21 cellular contexts compared by ENCODE assay signal in the genomic region with DNA sequence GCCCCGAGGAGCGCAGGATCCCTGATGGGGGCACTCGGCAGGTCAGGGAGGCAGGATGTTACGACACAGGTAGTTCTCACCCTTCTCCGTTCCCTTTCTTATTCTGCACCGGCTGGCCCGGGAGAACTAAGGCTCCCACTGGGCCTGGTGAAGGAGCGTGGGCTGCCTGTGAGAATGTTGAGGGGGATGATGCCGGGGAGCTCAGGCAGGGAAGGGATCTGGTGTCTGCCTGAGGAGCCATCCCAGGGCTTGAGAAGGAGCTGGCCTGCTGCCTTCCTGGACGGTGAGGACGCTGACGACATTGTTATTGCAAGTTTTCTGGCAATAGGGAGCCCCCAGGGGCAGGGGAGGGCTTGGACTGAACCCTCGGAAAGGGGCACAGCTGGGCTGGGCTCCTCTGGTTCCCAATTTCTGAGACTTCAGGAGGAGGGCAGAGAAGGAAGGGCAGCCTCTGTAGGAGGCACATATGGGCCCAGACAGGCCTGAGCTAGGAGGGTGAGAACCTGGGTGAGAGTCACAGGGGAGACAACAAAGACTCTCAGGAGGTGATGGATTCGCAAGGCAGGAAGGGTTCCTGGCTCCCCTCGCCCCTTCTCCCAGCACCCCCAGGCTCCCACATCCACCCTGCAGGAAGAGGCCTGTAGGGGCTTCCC. TPM values are rescaled to one million over a fixed set of nuclear protein-coding genes. Genes with fewer than 3 reads are reported as not detected.
DNase-seq lines count a peak whose midpoint lies in the region; ATAC-seq and TF ChIP-seq lines count a peak whose summit lies in the region.
"Had no signal": no experiment of that assay in that cellular context is flagged by ENCODE, and none has a peak within 500 bp of the region (broad histone marks: within the 10 kb centered on the region; RNA-seq: fewer than 3 reads in every experiment).

No MANE protein-coding gene starts in this region.

- peaks cover 20% of the 10 kb centered on the region for H3K4me1 Mint-ChIP-seq in GM23338
- H3K4me1 Mint-ChIP-seq: activated CD4-positive, alpha-beta T cell treated with anti-CD3 and anti-CD28 coated beads, Interleukin-2, amount 10 ng/mL, durations not matched to agents 7 days and 5 days had no signal

- no peaks in the 10 kb centered on the region for H4K20me1 ChIP-seq in GM23338 (replicated peaks; ENCODE audit: insufficient read depth)

- H3K4me3 ChIP-seq in GM23338 (no peak overlapping the region), choroid plexus epithelial cell (ENCODE audit: low read depth, low read length) (no peak overlapping the region), right cardiac atrium (ENCODE audit: low read length) (no peak overlapping the region), sigmoid colon (no peak overlapping the region)
- H3K4me3 ChIP-seq: A549, left lung had no signal

- H3K4me2 ChIP-seq in GM23338 = no peak overlapping the region
- H3K4me2 ChIP-seq: A549 had no signal

- ATAC-seq in GM23338 (peak; percentile 50), right cardiac atrium (peak; percentile 64 to 85)
- ATAC-seq: A549, left lung had no signal

- no peaks in the 10 kb centered on the region for H3K9me3 Mint-ChIP-seq in GM23338
- H3K9me3 Mint-ChIP-seq: activated CD4-positive, alpha-beta T cell treated with anti-CD3 and anti-CD28 coated beads, Interleukin-2, amount 10 ng/mL, durations not matched to agents 7 days and 5 days had no signal

- no peak for TF ChIP-seq EP300 in sigmoid colon (IDR thresholded peaks at IDR 0.05)

- H3K27ac ChIP-seq in GM23338 (ENCODE audit: low read depth) (no peak overlapping the region), right cardiac atrium (ENCODE audit: low read length) (peak overlapping the region; percentile 50), sigmoid colon (peak overlapping the region; percentile 40 to 75 (median 61))
- H3K27ac ChIP-seq: A549, left lung, parathyroid adenoma, RWPE1 had no signal

- H3K27ac Mint-ChIP-seq in GM23338 = no peak overlapping the region
- H3K27ac Mint-ChIP-seq: activated CD4-positive, alpha-beta T cell treated with anti-CD3 and anti-CD28 coated beads, Interleukin-2, amount 10 ng/mL, durations not matched to agents 7 days and 5 days had no signal

- in situ Hi-C loops in KBM-7 (cut with MboI; ENCODE audit: low pct_unique_long_range_greater_than_20kb, low sequenced_read_pairs) = no loop called here

- no peak overlapping the region; the same call in 2 of the 3 replicates for H3K4me3 Mint-ChIP-seq in GM23338
- H3K4me3 Mint-ChIP-seq: activated CD4-positive, alpha-beta T cell treated with anti-CD3 and anti-CD28 coated beads, Interleukin-2, amount 10 ng/mL, durations not matched to agents 7 days and 5 days had no signal

- H3F3A ChIP-seq in GM23338 (replicated peaks; ENCODE audit: low read depth) = no peaks in the 10 kb centered on the region

- peaks cover 12% of the 10 kb centered on the region for H3K27me3 Mint-ChIP-seq in GM23338 (ENCODE audit: insufficient read depth, low read depth, poor library complexity)
- H3K27me3 Mint-ChIP-seq: activated CD4-positive, alpha-beta T cell treated with anti-CD3 and anti-CD28 coated beads, Interleukin-2, amount 10 ng/mL, durations not matched to agents 7 days and 5 days had no signal

- H3K4me1 ChIP-seq in GM23338 (ENCODE audit: insufficient read depth) (no peaks in the 10 kb centered on the region; the same call in 1 of the 2 replicates), right cardiac atrium (ENCODE audit: control insufficient read depth, insufficient read depth, low read length) (no peaks in the 10 kb centered on the region), sigmoid colon (no peaks in the 10 kb centered on the region)
- H3K4me1 ChIP-seq: A549, left lung, parathyroid adenoma had no signal

- H3K9me3 ChIP-seq in right cardiac atrium (ENCODE audit: control insufficient read depth, low read length) = no peaks in the 10 kb centered on the region
- H3K9me3 ChIP-seq in sigmoid colon = no peaks in the 10 kb centered on the region
- H3K9me3 ChIP-seq: A549, left lung had no signal

- TF ChIP-seq CTCF in GM23338 (conservative IDR thresholded peaks at IDR 0.05; ENCODE audit: low read depth in 2 of 2) (no peak), choroid plexus epithelial cell (conservative IDR thresholded peaks at IDR 0.05; ENCODE audit: low read depth, low read length) (no peak), sigmoid colon (IDR thresholded peaks at IDR 0.05) (no peak), GM10266 (IDR thresholded peaks at IDR 0.05; ENCODE audit: control insufficient read depth, insufficient read depth, low read depth, missing control alignments) (no peak)

- WGBS in right cardiac atrium = 54% methylated on average over 15 of the region's 15 CpGs
- 82 to 89% methylated on average over 15 of the region's 15 CpGs for WGBS in sigmoid colon, 2 donors

- no peaks in the 10 kb centered on the region; the same call in 2 of the 3 replicates for H3K36me3 Mint-ChIP-seq in GM23338 (ENCODE audit: low read depth)

- DNase-seq in GM23338 (ENCODE audit: low spot score) = no peak
- peak; percentile 18 for DNase-seq in choroid plexus epithelial cell (ENCODE audit: low read depth)
- peak; percentile 86 to 93 (median 91) for DNase-seq in right cardiac atrium
- peak; percentile 89 for DNase-seq in sigmoid colon
- no peak for DNase-seq in KBM-7
- DNase-seq in DMS53 (lab: John Stamatoyannopoulos, UW) = no peak
- no peak for DNase-seq in NCI-H748 (lab: John Stamatoyannopoulos, UW; ENCODE audit: unreplicated experiment)
- no peak for DNase-seq in GM10266 (ENCODE audit: extremely low spot score)
- DNase-seq: activated CD4-positive, alpha-beta T cell treated with anti-CD3 and anti-CD28 coated beads, Interleukin-2, amount 10 ng/mL, durations not matched to agents 7 days and 5 days; activated CD8-positive, alpha-beta memory T cell treated with anti-CD3 and anti-CD28 coated beads, Interleukin-2, amount 50 U/mL, for 48 hours; anterior cingulate cortex; C1 segment of cervical spinal cord; foreskin melanocyte; NCI-H1417 treated with DMSO at 0.1 percent for 48 hours; NCI-H226; NK-92 treated with Interleukin-12 subunit alpha and Interleukin-12 subunit beta, amount 100 ng/mL, for 24 hours; stimulated activated CD4-positive, alpha-beta T cell treated with anti-CD3 and anti-CD28 coated beads, Interleukin-4, amount 100 ng/mL, for 4 hours had no signal

- H2AFZ ChIP-seq in GM23338 = no peak overlapping the region
- H2AFZ ChIP-seq: parathyroid adenoma had no signal

- intact Hi-C loops in right cardiac atrium (cut with DNase I) = no loop called here
- intact Hi-C loops in sigmoid colon (cut with DNase I) = no loop called here

- H3K9me2 ChIP-seq in GM23338 (ENCODE audit: insufficient read depth) = no peaks in the 10 kb centered on the region

- no peak for TF ChIP-seq POLR2A in sigmoid colon (IDR thresholded peaks at IDR 0.05)

- no peaks in the 10 kb centered on the region for H3K79me2 ChIP-seq in GM23338 (replicated peaks; ENCODE audit: insufficient read depth)
- H3K79me2 ChIP-seq: parathyroid adenoma had no signal

- H3K27me3 ChIP-seq in GM23338 (ENCODE audit: insufficient read depth) = no peaks in the 10 kb centered on the region
- no peaks in the 10 kb centered on the region for H3K27me3 ChIP-seq in right cardiac atrium (ENCODE audit: control insufficient read depth, insufficient read depth)
- H3K27me3 ChIP-seq in sigmoid colon = no peaks in the 10 kb centered on the region
- H3K27me3 ChIP-seq: left lung had no signal

- H3K36me3 ChIP-seq in GM23338 (ENCODE audit: insufficient read depth) = no peaks in the 10 kb centered on the region
- H3K36me3 ChIP-seq in sigmoid colon = peaks cover 0 to 28% (median 0%) of the 10 kb centered on the region in 4 donors

TF ChIP-seq in GM23338, 12 proteins besides CTCF, POLR2A, EP300 and RAD21 (continues in another document):
- TF ChIP-seq, protein P1, sequence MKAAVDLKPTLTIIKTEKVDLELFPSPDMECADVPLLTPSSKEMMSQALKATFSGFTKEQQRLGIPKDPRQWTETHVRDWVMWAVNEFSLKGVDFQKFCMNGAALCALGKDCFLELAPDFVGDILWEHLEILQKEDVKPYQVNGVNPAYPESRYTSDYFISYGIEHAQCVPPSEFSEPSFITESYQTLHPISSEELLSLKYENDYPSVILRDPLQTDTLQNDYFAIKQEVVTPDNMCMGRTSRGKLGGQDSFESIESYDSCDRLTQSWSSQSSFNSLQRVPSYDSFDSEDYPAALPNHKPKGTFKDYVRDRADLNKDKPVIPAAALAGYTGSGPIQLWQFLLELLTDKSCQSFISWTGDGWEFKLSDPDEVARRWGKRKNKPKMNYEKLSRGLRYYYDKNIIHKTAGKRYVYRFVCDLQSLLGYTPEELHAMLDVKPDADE (IDR thresholded peaks at IDR 0.05) = no peak

RNA-seq across cellular contexts. Expression of a gene that starts 32.7 kb away (rescaled TPM):
- total RNA-seq in GM23338 (2014; rRNA removed; shearing (Covaris generic)) = not detected in 2 replicates
- polyA plus RNA-seq in GM23338 (2016; fragmentation: Nextera tagmentation; extraction: Ambion mirVana) (0.10 TPM in 1 of 2 replicates, not detected in the other), right cardiac atrium (0.48 TPM), sigmoid colon (1 to 10 TPM in 1 of 3 donors, under 1 TPM in 1, not detected in 1; 0.57 to 1.2 TPM)
- total RNA-seq in right cardiac atrium (1 to 10 TPM in 1 of 4 donors, under 1 TPM in 2, not detected in 1; 0.47 to 3.2 (median 0.51) TPM), sigmoid colon (1 to 10 TPM; 1.1 to 4.9 (median 3.2) TPM)
- polyA plus RNA-seq: A549 had no signal

RNA-seq across cellular contexts. Expression of a gene that starts 38.2 kb away (rescaled TPM):
- total RNA-seq in GM23338 (2014; rRNA removed; shearing (Covaris generic)) = 3.4 and 6.0 TPM in 2 replicates
- polyA plus RNA-seq in GM23338 (2016; fragmentation: Nextera tagmentation; extraction: Ambion mirVana) (1.1 and 2.0 TPM in 2 replicates), right cardiac atrium (99.0 TPM), sigmoid colon (10 to 100 TPM in 1 of 3 donors, 1 to 10 TPM in 2; 1.4 to 16.4 (median 7.2) TPM)
- total RNA-seq in right cardiac atrium (100 to 1,000 TPM in 3 of 4 donors, 10 to 100 TPM in 1; 77.9 to 182 (median 115) TPM), sigmoid colon (100 to 1,000 TPM in 3 of 4 donors, 10 to 100 TPM in 1; 66.0 to 224 (median 116) TPM)

RNA-seq across cellular contexts. Expression of a gene that starts 56.3 kb away (rescaled TPM):
- total RNA-seq in GM23338 (2014; rRNA removed; shearing (Covaris generic)) = 0.39 TPM in 1 of 2 replicates, not detected in the other
- 0.19 and 0.57 TPM in 2 replicates for polyA plus RNA-seq in GM23338 (2016; fragmentation: Nextera tagmentation; extraction: Ambion mirVana)
- total RNA-seq in right cardiac atrium = 100 to 1,000 TPM in 3 of 4 donors, 10 to 100 TPM in 1; 86.0 to 163 (median 139) TPM
- polyA plus RNA-seq in right cardiac atrium = 41.2 TPM
- 100 to 1,000 TPM in 2 of 4 donors, 10 to 100 TPM in 2; 74.2 to 291 (median 155) TPM for total RNA-seq in sigmoid colon
- polyA plus RNA-seq in sigmoid colon = 10 to 100 TPM in 1 of 3 donors, 1 to 10 TPM in 2; 3.2 to 64.7 (median 4.2) TPM

RNA-seq across cellular contexts. Expression of a gene that starts 57.1 kb away (rescaled TPM):
- total RNA-seq in GM23338 (2014; rRNA removed; shearing (Covaris generic)) = 21.7 and 24.9 TPM in 2 replicates
- polyA plus RNA-seq in GM23338 (2016; fragmentation: Nextera tagmentation; extraction: Ambion mirVana) (25.9 and 26.1 TPM in 2 replicates), right cardiac atrium (29.2 TPM), sigmoid colon (10 to 100 TPM; 10.9 to 93.6 (median 14.4) TPM)
- total RNA-seq in right cardiac atrium (10 to 100 TPM; 35.2 to 44.9 (median 38.5) TPM), sigmoid colon (10 to 100 TPM; 24.5 to 73.4 (median 24.8) TPM)

RNA-seq across cellular contexts. Expression of a gene that starts 59.1 kb away (rescaled TPM):
- 6.4 and 7.5 TPM in 2 replicates for total RNA-seq in GM23338 (2014; rRNA removed; shearing (Covaris generic))
- polyA plus RNA-seq in GM23338 (2016; fragmentation: Nextera tagmentation; extraction: Ambion mirVana) = 7.6 and 9.6 TPM in 2 replicates
- total RNA-seq in right cardiac atrium = 1 to 10 TPM; 2.9 to 3.6 (median 3.1) TPM
- 3.5 TPM for polyA plus RNA-seq in right cardiac atrium
- 1 to 10 TPM; 2.1 to 5.5 (median 4.2) TPM for total RNA-seq in sigmoid colon
- 10 to 100 TPM in 1 of 3 donors, 1 to 10 TPM in 2; 4.9 to 10.4 (median 6.0) TPM for polyA plus RNA-seq in sigmoid colon

Comparison
In these comparisons a context has a peak if more than half of its experiments do, and no peak if none do; other contexts are left out.
1. DNase-seq: peak in choroid plexus epithelial cell (single experiment), right cardiac atrium (3 of 3) and sigmoid colon (single experiment); none in GM23338 (single experiment), KBM-7 (single experiment), DMS53 (single experiment), NCI-H748 (single experiment) and GM10266 (single experiment).
2. RNA of a gene that starts 56.3 kb away (total RNA-seq): 74.2 to 291 TPM in sigmoid colon and 86.0 to 163 TPM in right cardiac atrium; 0.39 TPM in GM23338; every median in the first group is over 10 times any median in the second.